ENCODE assay signal across 9 cellular contexts in genomic region chr7:43650457-43651052, GRCh38.
DNase-seq lines count a peak whose midpoint lies in the region; ATAC-seq and TF ChIP-seq lines count a peak whose summit lies in the region.
"Had no signal": no experiment of that assay in that cellular context is flagged by ENCODE, and none has a peak within 500 bp of the region (broad histone marks: within the 10 kb centered on the region; RNA-seq: fewer than 3 reads in every experiment).

No MANE protein-coding gene starts in this region.

- POLR2A ChIA-PET in Panc1 (lab: Charles Lee) = no interaction called here

- H3K9me3 ChIP-seq in Panc1 (ENCODE audit: control insufficient read depth, insufficient read depth, low read depth, low read length) = no peaks in the 10 kb centered on the region
- no peaks in the 10 kb centered on the region for H3K9me3 ChIP-seq in effector memory CD4-positive, alpha-beta T cell (ENCODE audit: control insufficient read depth, low read length)

- DNase-seq in GM04503 (ENCODE audit: low read depth) (peak; percentile 69), Panc1 (ENCODE audit: low read depth, low spot score) (no peak), pulmonary artery endothelial cell (ENCODE audit: low read depth, low spot score) (peak; percentile 76), NCI-H748 treated with DMSO at 0.1 percent for 48 hours (lab: John Stamatoyannopoulos, UW) (no peak), OCI-M2 (lab: John Stamatoyannopoulos, UW; ENCODE audit: unreplicated experiment) (no peak)
- DNase-seq in effector memory CD4-positive, alpha-beta T cell = no peak

- H3K4me3 ChIP-seq in Panc1 (ENCODE audit: low read depth in 2 of 2, low read length in 2 of 2) = peak overlapping the region in 1 of 2 experiments; percentile 12; a peak in 1 of 4 replicates
- H3K4me3 ChIP-seq in effector memory CD4-positive, alpha-beta T cell (ENCODE audit: insufficient read depth, low read depth, low read length, poor library complexity, severe bottlenecking) = peak overlapping the region; percentile 50
- H3K4me3 ChIP-seq: cardiac muscle cell had no signal

- intact Hi-C loops in Panc1 (cut with micrococcal nuclease; ENCODE audit: unreplicated experiment) = no loop called here

- CTCF ChIA-PET in Panc1 (lab: Charles Lee) = interaction anchor here (0.6 kb wide), 1 partner anchor 66 kb away, joined by 5 read pairs; no protein-coding TSS in a partner anchor

- in situ Hi-C loops in Panc1 (cut with HindIII; ENCODE audit: low pct_unique_long_range_greater_than_20kb, low sequenced_read_pairs) = no loop called here

- TF ChIP-seq CTCF in Panc1 (IDR thresholded peaks at IDR 0.05) = no peak

- H3K27ac ChIP-seq in Panc1 (ENCODE audit: low read length) = peak overlapping the region; percentile 62
- peak overlapping the region; percentile 95 for H3K27ac ChIP-seq in effector memory CD4-positive, alpha-beta T cell (ENCODE audit: insufficient read depth, low read length, poor library complexity, severe bottlenecking)
- H3K27ac ChIP-seq: cardiac muscle cell had no signal

- ATAC-seq in Panc1 = no peak
- no peak for ATAC-seq in HG02938 (IDR thresholded peaks at IDR 0.05; ENCODE audit: unreplicated experiment)
- ATAC-seq in GM18520 (IDR thresholded peaks at IDR 0.05; ENCODE audit: unreplicated experiment) = no peak

- peaks cover 55% of the 10 kb centered on the region for H3K4me1 ChIP-seq in Panc1 (ENCODE audit: control insufficient read depth, insufficient read depth, low read length)
- H3K4me1 ChIP-seq in effector memory CD4-positive, alpha-beta T cell (ENCODE audit: control insufficient read depth, insufficient read depth, low read length, poor library complexity, severe bottlenecking) = peaks cover 78% of the 10 kb centered on the region

- no peaks in the 10 kb centered on the region for H3K27me3 ChIP-seq in Panc1 (ENCODE audit: control insufficient read depth, insufficient read depth, low read length)
- no peaks in the 10 kb centered on the region for H3K27me3 ChIP-seq in effector memory CD4-positive, alpha-beta T cell (replicated peaks; ENCODE audit: control insufficient read depth, insufficient read depth, low read length, poor library complexity, severe bottlenecking)
- H3K27me3 ChIP-seq: cardiac muscle cell had no signal

- no peaks in the 10 kb centered on the region; the same call in 1 of the 2 replicates for H3K36me3 ChIP-seq in Panc1 (ENCODE audit: control insufficient read depth, insufficient read depth, low read length)
- H3K36me3 ChIP-seq in effector memory CD4-positive, alpha-beta T cell (ENCODE audit: control insufficient read depth, insufficient read depth, low read length) = no peaks in the 10 kb centered on the region
- H3K36me3 ChIP-seq: cardiac muscle cell had no signal

- no TSS peak for BruUV-seq in Panc1 (replicated peaks; lab: Mats Ljungman, UMichigan)

Comparison
In these comparisons a context has a peak if more than half of its experiments do, and no peak if none do; other contexts are left out.
1. DNase-seq: peak in GM04503 (single experiment) and pulmonary artery endothelial cell (single experiment); none in Panc1 (single experiment), effector memory CD4-positive, alpha-beta T cell (0 of 3), NCI-H748 treated with DMSO at 0.1 percent for 48 hours (single experiment) and OCI-M2 (single experiment).